26 cellular contexts compared by ENCODE assay signal in genomic region chr21:15616864-15617574, GRCh38.
A peak's percentile ranks its signal among the peaks of the same experiment; 100 is the strongest.
DNase-seq lines count a peak whose midpoint lies in the region; ATAC-seq and TF ChIP-seq lines count a peak whose summit lies in the region.
"Had no signal": no experiment of that assay in that cellular context is flagged by ENCODE, and none has a peak within 500 bp of the region (broad histone marks: within the 10 kb centered on the region; RNA-seq: fewer than 3 reads in every experiment).

No MANE protein-coding gene starts in this region.

- peak overlapping the region; percentile 57 for H3K4me2 ChIP-seq in GM23248 (ENCODE audit: unreplicated experiment)
- H3K4me2 ChIP-seq: BLaER1 had no signal

- H3K4me1 ChIP-seq in GM23248 (ENCODE audit: insufficient read depth), result peaks cover 23% of the 10 kb centered on the region
- H3K4me1 ChIP-seq in adipocyte (ENCODE audit: control insufficient read depth, insufficient read depth, low read length), result peaks cover 15% of the 10 kb centered on the region
- H3K4me1 ChIP-seq: BLaER1, spleen, upper lobe of left lung had no signal

- H3K9me3 ChIP-seq in GM23248 (ENCODE audit: low read depth) (no peaks in the 10 kb centered on the region), adipocyte (ENCODE audit: control insufficient read depth, low read length) (peaks cover under 1% of the 10 kb centered on the region)
- H3K9me3 ChIP-seq: BLaER1, gastrocnemius medialis, upper lobe of left lung had no signal

- H3K27me3 ChIP-seq in GM23248 (replicated peaks; ENCODE audit: insufficient read depth), result no peaks in the 10 kb centered on the region
- no peaks in the 10 kb centered on the region for H3K27me3 ChIP-seq in adipocyte (replicated peaks; ENCODE audit: control insufficient read depth, insufficient read depth, low read length)
- H3K27me3 ChIP-seq: BLaER1, cardiac muscle cell, gastrocnemius medialis, spleen, upper lobe of left lung had no signal

- no peaks in the 10 kb centered on the region for H3K79me2 ChIP-seq in GM23248 (ENCODE audit: insufficient read depth)

- 63 to 88% methylated on average over 2 of the region's 2 CpGs for WGBS in GM23248 (ENCODE audit: low coverage in 1 of 2, low lambda C conversion rate in 2 of 2, missing lambda C conversion rate in 2 of 2), 2 experiments

- in situ Hi-C loops in GM23248 (cut with MboI), result no loop called here

- no peak overlapping the region for H3K4me3 ChIP-seq in GM23248
- no peak overlapping the region for H3K4me3 ChIP-seq in adipocyte (ENCODE audit: low read length)
- H3K4me3 ChIP-seq in fibroblast of the aortic adventitia (ENCODE audit: low read depth, low read length), result no peak overlapping the region
- H3K4me3 ChIP-seq: BLaER1, cardiac muscle cell, gastrocnemius medialis, spleen, upper lobe of left lung had no signal

- DNase-seq in GM23248 (peak; percentile 60), adipocyte (ENCODE audit: low read depth) (peak; percentile 13), fibroblast of the aortic adventitia (ENCODE audit: low read depth) (peak; percentile 66), putamen (ENCODE audit: low spot score) (peak; percentile 67), NCI-H1930 (lab: John Stamatoyannopoulos, UW) (no peak), Right ventricle myocardium inferior (ENCODE audit: missing footprints) (no peak), globus pallidus (ENCODE audit: low spot score) (no peak), NCI-H128 (lab: John Stamatoyannopoulos, UW; ENCODE audit: unreplicated experiment) (no peak)
- DNase-seq: activated CD4-positive, alpha-beta T cell treated with anti-CD3 and anti-CD28 coated beads, Interleukin-2, amount 10 ng/mL, durations not matched to agents 7 days and 5 days; activated naive CD4-positive, alpha-beta T cell treated with anti-CD3 and anti-CD28 coated beads for 36 hours; activated T-cell treated with anti-CD3 and anti-CD28 coated beads, Interleukin-2, amount 50 U/mL, for 48 hours; amniotic stem cell; gastrocnemius medialis; immature natural killer cell; naive thymus-derived CD8-positive, alpha-beta T cell; NCI-H1092 treated with DMSO at 0.1 percent for 48 hours; NCI-H187 treated with DMSO at 0.1 percent for 48 hours; NCI-H2227 treated with DMSO at 0.1 percent for 48 hours; occipital lobe; retina; spleen; upper lobe of left lung; WERI-Rb-1 had no signal

- intact Hi-C loops in Right ventricle myocardium inferior (cut with DNase I), result no loop called here

- H3K36me3 ChIP-seq in GM23248 (ENCODE audit: low read depth) (no peaks in the 10 kb centered on the region), adipocyte (ENCODE audit: control insufficient read depth, insufficient read depth, low read length, severe bottlenecking) (no peaks in the 10 kb centered on the region)
- H3K36me3 ChIP-seq: BLaER1, cardiac muscle cell, gastrocnemius medialis, spleen, upper lobe of left lung, WERI-Rb-1 had no signal

- no peak for ATAC-seq in Right ventricle myocardium inferior
- ATAC-seq: gastrocnemius medialis; left lobe of liver; naive thymus-derived CD8-positive, alpha-beta T cell had no signal

- no peak overlapping the region for H2AFZ ChIP-seq in GM23248

- H3K9me2 ChIP-seq in GM23248 (ENCODE audit: insufficient read depth), result 0 out of 2 replicates have a peak, but pooled peaks cover 3% of the 10 kb centered on the region

- H4K20me1 ChIP-seq in GM23248 (ENCODE audit: insufficient read depth), result no peaks in the 10 kb centered on the region
- H4K20me1 ChIP-seq: BLaER1 had no signal

- peak overlapping the region; percentile 42 for H3K27ac ChIP-seq in GM23248
- H3K27ac ChIP-seq: BLaER1, cardiac muscle cell, gastrocnemius medialis, spleen, upper lobe of left lung, WERI-Rb-1 had no signal

- H3F3A ChIP-seq in GM23248 (ENCODE audit: insufficient read depth), result peaks cover 17% of the 10 kb centered on the region

- H3K9ac ChIP-seq in GM23248 (no peak overlapping the region), adipocyte (ENCODE audit: low read length) (no peak overlapping the region)
- H3K9ac ChIP-seq: BLaER1 had no signal

- TF ChIP-seq CTCF in fibroblast of the aortic adventitia (IDR thresholded peaks at IDR 0.05; ENCODE audit: insufficient read depth, low read length), result no peak

Comparison
In these comparisons a context has a peak if more than half of its experiments do, and no peak if none do; other contexts are left out.
1. DNase-seq: peak in GM23248 (single experiment), adipocyte (single experiment), fibroblast of the aortic adventitia (single experiment) and putamen (single experiment); none in NCI-H1930 (0 of 2), Right ventricle myocardium inferior (single experiment), globus pallidus (single experiment) and NCI-H128 (single experiment).